4 cellular contexts compared by ENCODE assay signal in genomic region chr7:11069591-11069990, GRCh38.
"Had no signal": no experiment of that assay in that cellular context is flagged by ENCODE, and none has a peak within 500 bp of the region (broad histone marks: within the 10 kb centered on the region; RNA-seq: fewer than 3 reads in every experiment).

No MANE protein-coding gene starts in this region.

- H3K4me3 ChIP-seq: K562 had no signal

- H3K27me3 Mint-ChIP-seq: IgD-negative memory B cell had no signal

- H3K4me3 Mint-ChIP-seq: IgD-negative memory B cell had no signal

- H3K27ac ChIP-seq: HL-60 had no signal

- DNase-seq: IMR-90 had no signal

- H3K27ac Mint-ChIP-seq: IgD-negative memory B cell had no signal

- H3K9me3 Mint-ChIP-seq: IgD-negative memory B cell had no signal
